ENCODE assay signal across 11 cellular contexts in genomic region chr2:238231809-238232208, GRCh38. TPM values are rescaled to one million over a fixed set of nuclear protein-coding genes. Genes with fewer than 3 reads are reported as not detected.
DNase-seq lines count a peak whose midpoint lies in the region; ATAC-seq, FAIRE-seq and TF ChIP-seq lines count a peak whose summit lies in the region.
"Had no signal": no experiment of that assay in that cellular context is flagged by ENCODE, and none has a peak within 500 bp of the region (broad histone marks: within the 10 kb centered on the region; RNA-seq: fewer than 3 reads in every experiment).

No MANE protein-coding gene starts in this region.

- no peaks in the 10 kb centered on the region for H3K9me1 ChIP-seq in K562 (ENCODE audit: control insufficient read depth, insufficient read depth, low read length)

- H2AFZ ChIP-seq in K562 (ENCODE audit: low read depth, low read length) (0 out of 2 replicates have a peak overlapping the region, but pooled peaks have one; percentile 91), mesenchymal stem cell (ENCODE audit: low read depth, low read length) (no peak overlapping the region)

- H3K27me3 Mint-ChIP-seq in natural killer cell (ENCODE audit: low read depth in 2 of 2): peaks cover 0 to 18% of the 10 kb centered on the region in 2 donors

- H4K91ac ChIP-seq in mesenchymal stem cell (ENCODE audit: low read length): no peak overlapping the region

- peak overlapping the region; percentile 94 for H3K4me3 Mint-ChIP-seq in natural killer cell

- TF ChIP-seq RAD21 in K562 (CRISPR knock-in tag; conservative IDR thresholded peaks at IDR 0.05 in 1 of 2, IDR thresholded peaks at IDR 0.05 in 1 of 2): no peak

- peaks cover 30% of the 10 kb centered on the region for H3K4me1 ChIP-seq in left ventricle myocardium inferior
- H3K4me1 ChIP-seq in K562 (replicated peaks in 1 of 2; ENCODE audit: control insufficient read depth in 2 of 2, insufficient read depth in 2 of 2, low read length in 2 of 2): peaks cover 12 to 25% of the 10 kb centered on the region in 2 experiments; a peak in 4 of 5 replicates
- H3K4me1 ChIP-seq in upper lobe of left lung: peaks cover 5 to 34% (median 11%) of the 10 kb centered on the region in 4 donors
- H3K4me1 ChIP-seq in mesenchymal stem cell (ENCODE audit: control insufficient read depth, insufficient read depth, low read depth, low read length): peaks cover 16% of the 10 kb centered on the region

- peaks cover 2% of the 10 kb centered on the region for H3K27me3 ChIP-seq in left ventricle myocardium inferior (ENCODE audit: low read depth)
- no peaks in the 10 kb centered on the region for H3K27me3 ChIP-seq in K562 (ENCODE audit: control insufficient read depth in 2 of 2, insufficient read depth in 2 of 2, low read length in 2 of 2)
- H3K27me3 ChIP-seq in upper lobe of left lung: no peaks in the 10 kb centered on the region
- peaks cover 12 to 36% of the 10 kb centered on the region in 2 experiments for H3K27me3 ChIP-seq in mesenchymal stem cell (ENCODE audit: control insufficient read depth in 1 of 2, insufficient read depth in 1 of 2, low read length in 2 of 2)

- TF ChIP-seq EP300 in K562 (IDR thresholded peaks at IDR 0.05; ENCODE audit: low read length) (no peak), upper lobe of left lung (IDR thresholded peaks at IDR 0.05) (no peak)

- no peak overlapping the region for H2BK15ac ChIP-seq in mesenchymal stem cell (ENCODE audit: low read depth, poor library complexity, severe bottlenecking)

- POLR2A ChIA-PET in K562 (lab: Yijun Ruan, JAX): interaction anchor here (0.6 to 1.3 kb wide), 2 partner anchors 11 to 29 kb away, joined by 3 to 6 read pairs; no protein-coding TSS in a partner anchor

- H4K20me1 ChIP-seq in K562 (replicated peaks; ENCODE audit: control insufficient read depth, insufficient read depth, low read length): no peaks in the 10 kb centered on the region

- no peak overlapping the region for H2BK12ac ChIP-seq in mesenchymal stem cell (ENCODE audit: low read length in 2 of 2)

- H3K9ac ChIP-seq in K562 (ENCODE audit: insufficient read depth in 1 of 2, low read depth in 2 of 2, low read length in 2 of 2) (no peak overlapping the region), mesenchymal stem cell (ENCODE audit: low read length) (no peak overlapping the region)
- H3K9ac ChIP-seq: KMS-11 had no signal

- peak overlapping the region; percentile 27 to 77 for H3K27ac Mint-ChIP-seq in natural killer cell

- DNase-seq in left ventricle myocardium inferior: no peak
- no peak for DNase-seq in Right ventricle myocardium superior
- DNase-seq in K562 (ENCODE audit: extremely low read depth in 1 of 4, low spot score in 3 of 4): no peak
- DNase-seq in natural killer cell: no peak
- no peak for DNase-seq in upper lobe of left lung
- DNase-seq in mesenchymal stem cell: no peak
- no peak for DNase-seq in SK-N-DZ (ENCODE audit: low spot score)
- DNase-seq: NCI-H226 had no signal

- H3K4me1 Mint-ChIP-seq in natural killer cell: peaks cover 33 to 40% of the 10 kb centered on the region in 2 donors

- no peak overlapping the region for H3K18ac ChIP-seq in mesenchymal stem cell (ENCODE audit: low read depth in 1 of 2, low read length in 2 of 2)

- intact Hi-C loops in left ventricle myocardium inferior (cut with micrococcal nuclease): no loop called here
- intact Hi-C loops in Right ventricle myocardium superior (cut with DNase I): no loop called here
- intact Hi-C loops in K562 (cut with micrococcal nuclease): no loop called here
- intact Hi-C loops in natural killer cell (cut with micrococcal nuclease): no loop called here

- WGBS in K562 (ENCODE audit: insufficient coverage, low coverage, missing lambda C conversion rate): 37% methylated on average over 13 of the region's 21 CpGs
- WGBS in upper lobe of left lung, 2 donors: 60 to 70% methylated on average over 21 of the region's 21 CpGs
- 75% methylated on average over 21 of the region's 21 CpGs for WGBS in mesenchymal stem cell

- H3K14ac ChIP-seq in mesenchymal stem cell (ENCODE audit: low read length in 2 of 2): no peak overlapping the region

- H3K27ac ChIP-seq in left ventricle myocardium inferior (replicated peaks) (no peak overlapping the region), K562 (ENCODE audit: extremely low read depth, low read depth, low read length) (no peak overlapping the region), upper lobe of left lung (no peak overlapping the region), mesenchymal stem cell (ENCODE audit: low read length, poor library complexity, severe bottlenecking) (no peak overlapping the region)
- H3K27ac ChIP-seq: KMS-11, SJSA1 had no signal

- H3K36me3 Mint-ChIP-seq in natural killer cell: no peaks in the 10 kb centered on the region

- H3K79me1 ChIP-seq in mesenchymal stem cell (replicated peaks; ENCODE audit: low read length, poor library complexity, severe bottlenecking): no peaks in the 10 kb centered on the region

- CTCF ChIA-PET in K562 (lab: Yijun Ruan, JAX; ENCODE audit: low intra/inter-chr PET ratio): no interaction called here

- no peak overlapping the region for H3K4ac ChIP-seq in mesenchymal stem cell (ENCODE audit: low read depth in 1 of 2, low read length in 2 of 2)

- H3K4me3 ChIP-seq in left ventricle myocardium inferior: peak overlapping the region; percentile 66
- H3K4me3 ChIP-seq in K562: peak overlapping the region; percentile 60
- H3K4me3 ChIP-seq in upper lobe of left lung: peak overlapping the region in 3 of 4 donors; percentile 43 to 76 (median 62)
- H3K4me3 ChIP-seq in mesenchymal stem cell (ENCODE audit: insufficient read depth in 1 of 2, low read depth in 1 of 2, low read length in 2 of 2): peak overlapping the region in 1 of 2 experiments; percentile 81
- H3K4me3 ChIP-seq: SJSA1 had no signal

- no peaks in the 10 kb centered on the region for H3K9me3 Mint-ChIP-seq in natural killer cell

- no peaks in the 10 kb centered on the region for H3K9me3 ChIP-seq in left ventricle myocardium inferior (replicated peaks)
- no peaks in the 10 kb centered on the region for H3K9me3 ChIP-seq in K562 (replicated peaks; ENCODE audit: control insufficient read depth, insufficient read depth, low read depth, low read length)
- no peaks in the 10 kb centered on the region for H3K9me3 ChIP-seq in upper lobe of left lung
- no peaks in the 10 kb centered on the region for H3K9me3 ChIP-seq in mesenchymal stem cell (ENCODE audit: control insufficient read depth, low read length)
- H3K9me3 ChIP-seq: SJSA1 had no signal

- no TSS peak for BruUV-seq in K562 (replicated peaks; lab: Mats Ljungman, UMichigan)

- H3K23ac ChIP-seq in mesenchymal stem cell (ENCODE audit: low read length in 2 of 2): no peak overlapping the region

- H4K8ac ChIP-seq in mesenchymal stem cell (ENCODE audit: low read length): no peak overlapping the region

- TF ChIP-seq CTCF in left ventricle myocardium inferior (IDR thresholded peaks at IDR 0.05; ENCODE audit: borderline replicate concordance) (no peak), K562 (IDR thresholded peaks at IDR 0.05 in 2 of 3, conservative IDR thresholded peaks at IDR 0.05 in 1 of 3; ENCODE audit: insufficient read depth in 2 of 3, low read depth in 1 of 3, low read length in 3 of 3) (no peak), natural killer cell (IDR thresholded peaks at IDR 0.05) (no peak), upper lobe of left lung (IDR thresholded peaks at IDR 0.05) (no peak)

- FAIRE-seq in K562 (lab: Jason Lieb, UNC): no peak

- H3K4me2 ChIP-seq in K562 (ENCODE audit: insufficient read depth, low read length) (peak overlapping the region; percentile 82; the same call in 1 of the 2 replicates), mesenchymal stem cell (ENCODE audit: low read length, poor library complexity, severe bottlenecking) (no peak overlapping the region)
- H3K4me2 ChIP-seq: KMS-11 had no signal

- H2BK5ac ChIP-seq in mesenchymal stem cell (ENCODE audit: low read depth, low read length, poor library complexity, severe bottlenecking): no peak overlapping the region

- H2AK5ac ChIP-seq in mesenchymal stem cell (ENCODE audit: low read length, severe bottlenecking): no peak overlapping the region

- H2BK120ac ChIP-seq in mesenchymal stem cell (ENCODE audit: low read depth, low read length): no peak overlapping the region

- no peak for TF ChIP-seq POLR2A in K562 (conservative IDR thresholded peaks at IDR 0.05)
- TF ChIP-seq POLR2A in upper lobe of left lung (IDR thresholded peaks at IDR 0.05): no peak

- H3K36me3 ChIP-seq in left ventricle myocardium inferior (no peaks in the 10 kb centered on the region), K562 (ENCODE audit: control insufficient read depth, insufficient read depth, low read length) (peaks cover 12% of the 10 kb centered on the region; the same call in 1 of the 3 replicates), upper lobe of left lung (no peaks in the 10 kb centered on the region), mesenchymal stem cell (ENCODE audit: control insufficient read depth in 1 of 2, insufficient read depth in 2 of 2, low read depth in 1 of 2, low read length in 2 of 2) (no peaks in the 10 kb centered on the region)

- in situ Hi-C loops in K562 (cut with MboI): no loop called here

- no peak for ATAC-seq in Right ventricle myocardium superior (ENCODE audit: poor library complexity)
- ATAC-seq in K562: no peak
- ATAC-seq in natural killer cell: no peak
- no peak for ATAC-seq in upper lobe of left lung (ENCODE audit: low FRiP score in 2 of 2)
- ATAC-seq in GM19023 (IDR thresholded peaks at IDR 0.05; ENCODE audit: unreplicated experiment): no peak

- peaks cover 22% of the 10 kb centered on the region for H3K79me2 ChIP-seq in K562 (ENCODE audit: control insufficient read depth, insufficient read depth, low read length)

RNA-seq across cellular contexts. Expression of gene HES6, which starts 8.0 kb away (rescaled TPM):
- total RNA-seq in left ventricle myocardium inferior: 2.7 TPM
- total RNA-seq in Right ventricle myocardium superior: 2.5 TPM
- total RNA-seq in K562 (2011; cell fraction: chromatin; rRNA removed; ENCODE audit: low replicate concordance): 20.8 and 62.6 TPM in 2 replicates
- total RNA-seq in K562 (2011; cell fraction: nucleolus; rRNA removed): 90.9 and 91.5 TPM in 2 replicates
- 44.9 and 53.6 TPM in 2 replicates for total RNA-seq in K562 (2011; cell fraction: nucleoplasm; rRNA removed)
- 110 and 166 TPM in 2 replicates for total RNA-seq in K562 (2014; rRNA removed)
- total RNA-seq in K562 (2014; rRNA removed; fragmentation: Illumina TruSeq; extraction: Trizol): 12.8 and 17.8 TPM in 2 replicates
- total RNA-seq in K562 (2015; rRNA removed; fragmentation: Illumina TruSeq; extraction: Trizol): 29.2 and 31.2 TPM in 2 replicates
- 123 and 133 TPM in 2 replicates for total RNA-seq in K562 (2021)
- polyA plus RNA-seq in K562 (2011; rRNA removed): 34.9 and 45.1 TPM in 2 replicates
- 40.0 and 148 TPM in 2 replicates for polyA plus RNA-seq in K562 (2011; cell fraction: cytosol; rRNA removed)
- 166 and 257 TPM in 2 replicates for polyA plus RNA-seq in K562 (2011; cell fraction: nucleus; rRNA removed)
- 48.6 and 54.6 TPM in 2 replicates for polyA plus RNA-seq in K562 (2012)
- 20.0 and 27.6 TPM in 2 replicates for polyA plus RNA-seq in K562 (2014; fragmentation: Illumina TruSeq; extraction: Trizol)
- 1 to 10 TPM; 6.2 to 9.0 TPM for polyA plus RNA-seq in K562 (2014; fragmentation: Nextera tagmentation; extraction: Ambion mirVana)
- 131 and 180 TPM in 2 replicates for polyA plus RNA-seq in K562 (2014; rRNA removed)
- polyA minus RNA-seq in K562 (2011; rRNA and poly(A)+ RNA removed): 1.7 and 2.4 TPM in 2 replicates
- 17.7 and 26.8 TPM in 2 replicates for polyA minus RNA-seq in K562 (2011; cell fraction: cytosol; rRNA and poly(A)+ RNA removed)
- polyA minus RNA-seq in K562 (2011; cell fraction: nucleus; rRNA and poly(A)+ RNA removed): 21.7 and 21.8 TPM in 2 replicates
- total RNA-seq in natural killer cell: 10 to 100 TPM; 11.3 to 15.4 (median 13.5) TPM
- 10 to 100 TPM in 3 of 6 donors, 1 to 10 TPM in 3; 5.2 to 15.8 (median 9.4) TPM for total RNA-seq in upper lobe of left lung
- polyA plus RNA-seq in mesenchymal stem cell (2013, experiment 1 of 2): 3.5 TPM
- polyA plus RNA-seq in mesenchymal stem cell (2013, experiment 2 of 2): 2.9 TPM
- polyA plus RNA-seq in SK-N-DZ (2014; cell fraction: cytosol; rRNA removed): 218 and 334 TPM in 2 replicates
- polyA plus RNA-seq in SK-N-DZ (2014; cell fraction: nucleus; rRNA removed): 858 and 888 TPM in 2 replicates

RNA-seq across cellular contexts. Expression of gene ILKAP, which starts 28.3 kb away (rescaled TPM):
- total RNA-seq in left ventricle myocardium inferior (26.5 TPM), Right ventricle myocardium superior (23.8 TPM), K562 (2014; rRNA removed) (20.6 and 25.5 TPM in 2 replicates), K562 (2014; rRNA removed; fragmentation: Illumina TruSeq; extraction: Trizol) (19.4 and 20.7 TPM in 2 replicates), K562 (2015; rRNA removed; fragmentation: Illumina TruSeq; extraction: Trizol) (17.8 and 18.8 TPM in 2 replicates), K562 (2021) (29.4 and 31.8 TPM in 2 replicates), natural killer cell (100 to 1,000 TPM; 146 to 200 (median 183) TPM), upper lobe of left lung (10 to 100 TPM; 35.2 to 67.1 (median 40.7) TPM)
- 68.1 and 109 TPM in 2 replicates for total RNA-seq in K562 (2011; cell fraction: chromatin; rRNA removed; ENCODE audit: low replicate concordance)
- total RNA-seq in K562 (2011; cell fraction: nucleolus; rRNA removed): 43.0 and 45.2 TPM in 2 replicates
- 64.3 and 84.1 TPM in 2 replicates for total RNA-seq in K562 (2011; cell fraction: nucleoplasm; rRNA removed)
- polyA plus RNA-seq in K562 (2011; rRNA removed) (25.1 and 31.7 TPM in 2 replicates), K562 (2014; fragmentation: Illumina TruSeq; extraction: Trizol) (24.8 and 25.0 TPM in 2 replicates), K562 (2014; fragmentation: Nextera tagmentation; extraction: Ambion mirVana) (1 to 10 TPM; 3.1 to 5.6 TPM), K562 (2014; rRNA removed) (43.9 and 46.7 TPM in 2 replicates)
- 17.5 and 18.4 TPM in 2 replicates for polyA plus RNA-seq in K562 (2011; cell fraction: cytosol; rRNA removed)
- polyA plus RNA-seq in K562 (2011; cell fraction: nucleus; rRNA removed): 63.8 and 66.9 TPM in 2 replicates
- polyA plus RNA-seq in K562 (2012): 23.4 and 24.4 TPM in 2 replicates
- polyA minus RNA-seq in K562 (2011; rRNA and poly(A)+ RNA removed): 25.0 and 25.6 TPM in 2 replicates
- polyA minus RNA-seq in K562 (2011; cell fraction: cytosol; rRNA and poly(A)+ RNA removed): 11.1 and 12.0 TPM in 2 replicates
- polyA minus RNA-seq in K562 (2011; cell fraction: nucleus; rRNA and poly(A)+ RNA removed): 19.9 and 24.2 TPM in 2 replicates
- 19.8 TPM for polyA plus RNA-seq in mesenchymal stem cell (2013, experiment 1 of 2)
- 20.1 TPM for polyA plus RNA-seq in mesenchymal stem cell (2013, experiment 2 of 2)
- polyA plus RNA-seq in SK-N-DZ (2014; cell fraction: cytosol; rRNA removed): 35.3 and 40.2 TPM in 2 replicates
- polyA plus RNA-seq in SK-N-DZ (2014; cell fraction: nucleus; rRNA removed): 75.5 and 77.4 TPM in 2 replicates

RNA-seq across cellular contexts. Expression of gene PER2, which starts 56.6 kb away (rescaled TPM):
- total RNA-seq in left ventricle myocardium inferior (3.4 TPM), Right ventricle myocardium superior (3.6 TPM), K562 (2014; rRNA removed) (3.9 and 4.7 TPM in 2 replicates), K562 (2014; rRNA removed; fragmentation: Illumina TruSeq; extraction: Trizol) (2.8 and 3.5 TPM in 2 replicates), K562 (2015; rRNA removed; fragmentation: Illumina TruSeq; extraction: Trizol) (2.5 and 2.6 TPM in 2 replicates), K562 (2021) (7.7 and 10.3 TPM in 2 replicates), natural killer cell (10 to 100 TPM; 26.3 to 32.9 (median 32.6) TPM), upper lobe of left lung (10 to 100 TPM; 12.9 to 28.7 (median 18.1) TPM)
- total RNA-seq in K562 (2011; cell fraction: chromatin; rRNA removed; ENCODE audit: low replicate concordance): 22.3 and 47.8 TPM in 2 replicates
- 14.6 and 18.5 TPM in 2 replicates for total RNA-seq in K562 (2011; cell fraction: nucleolus; rRNA removed)
- total RNA-seq in K562 (2011; cell fraction: nucleoplasm; rRNA removed): 15.5 and 19.4 TPM in 2 replicates
- polyA plus RNA-seq in K562 (2011; rRNA removed) (2.4 and 3.1 TPM in 2 replicates), K562 (2014; fragmentation: Illumina TruSeq; extraction: Trizol) (3.3 and 4.1 TPM in 2 replicates), K562 (2014; fragmentation: Nextera tagmentation; extraction: Ambion mirVana) (1 to 10 TPM; 1.1 to 1.8 TPM), K562 (2014; rRNA removed) (2.9 and 3.1 TPM in 2 replicates)
- polyA plus RNA-seq in K562 (2011; cell fraction: cytosol; rRNA removed): 1.4 and 1.8 TPM in 2 replicates
- polyA plus RNA-seq in K562 (2011; cell fraction: nucleus; rRNA removed): 6.3 and 8.2 TPM in 2 replicates
- polyA plus RNA-seq in K562 (2012): 1.3 and 2.0 TPM in 2 replicates
- 9.8 and 10.6 TPM in 2 replicates for polyA minus RNA-seq in K562 (2011; rRNA and poly(A)+ RNA removed)
- 3.5 and 8.4 TPM in 2 replicates for polyA minus RNA-seq in K562 (2011; cell fraction: cytosol; rRNA and poly(A)+ RNA removed)
- polyA minus RNA-seq in K562 (2011; cell fraction: nucleus; rRNA and poly(A)+ RNA removed): 10.9 and 14.4 TPM in 2 replicates
- polyA plus RNA-seq in mesenchymal stem cell (2013, experiment 1 of 2): 1.1 TPM
- polyA plus RNA-seq in mesenchymal stem cell (2013, experiment 2 of 2): 1.1 TPM
- polyA plus RNA-seq in SK-N-DZ (2014; cell fraction: cytosol; rRNA removed): 0.90 and 1.0 TPM in 2 replicates
- polyA plus RNA-seq in SK-N-DZ (2014; cell fraction: nucleus; rRNA removed): 0.71 and 3.6 TPM in 2 replicates
